In the genomic region with DNA sequence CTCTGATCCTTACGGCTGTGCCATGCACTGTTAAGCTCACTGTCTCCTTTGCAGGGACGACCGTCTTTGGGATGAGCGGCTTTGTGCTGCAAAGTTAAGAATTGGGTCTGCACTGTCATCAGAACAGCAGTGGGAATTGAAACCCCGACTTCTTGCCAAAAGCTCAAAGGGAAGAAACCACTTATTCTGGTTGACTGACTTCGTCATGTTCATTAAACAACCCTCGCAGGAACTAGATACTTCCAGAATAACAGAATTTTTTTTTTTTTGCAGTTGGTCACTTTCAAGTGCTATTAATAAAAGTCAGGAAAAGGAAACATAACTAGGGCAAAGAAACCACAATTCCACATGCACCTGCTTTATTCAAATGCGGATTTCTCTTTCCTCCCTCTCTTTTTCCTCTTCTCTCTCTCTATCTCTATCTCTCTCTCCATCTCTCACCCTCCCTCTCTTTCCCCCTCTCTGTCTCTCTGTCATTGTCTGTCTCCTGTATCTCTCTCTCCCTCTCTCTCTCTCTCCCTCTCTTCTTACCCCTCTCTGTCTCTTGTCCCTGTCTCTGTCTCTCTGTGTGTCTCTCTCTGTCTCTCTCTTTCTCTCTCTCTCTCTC, we compare ENCODE assay signal across 12 cellular contexts. TPM values are rescaled to one million over a fixed set of nuclear protein-coding genes. Genes with fewer than 3 reads are reported as not detected.
DNase-seq lines count a peak whose midpoint lies in the region; ATAC-seq and TF ChIP-seq lines count a peak whose summit lies in the region.
"Had no signal": no experiment of that assay in that cellular context is flagged by ENCODE, and none has a peak within 500 bp of the region (broad histone marks: within the 10 kb centered on the region; RNA-seq: fewer than 3 reads in every experiment).

No MANE protein-coding gene starts in this region.

- peaks cover 24% of the 10 kb centered on the region for H3K4me1 Mint-ChIP-seq in activated B cell treated with CpG ODN at 0.5 μM for 24 hours

- peak overlapping the region; percentile 42 for H3K4me3 Mint-ChIP-seq in activated B cell treated with CpG ODN at 0.5 μM for 24 hours
- H3K4me3 Mint-ChIP-seq: T-cell had no signal

- peak overlapping the region; percentile 18 for H3K27ac Mint-ChIP-seq in activated B cell treated with CpG ODN at 0.5 μM for 24 hours
- H3K27ac Mint-ChIP-seq: T-cell had no signal

- H3K27me3 Mint-ChIP-seq in activated B cell treated with CpG ODN at 0.5 μM for 24 hours = no peaks in the 10 kb centered on the region

- no peak for DNase-seq in activated B cell treated with CpG ODN at 0.5 μM for 24 hours
- no peak for DNase-seq in activated T-cell treated with anti-CD3 and anti-CD28 coated beads for 4 hours
- DNase-seq in GF-D8 (lab: John Stamatoyannopoulos, UW) = no peak
- DNase-seq in NCI-H2081 treated with DMSO at 0.1 percent for 48 hours (lab: John Stamatoyannopoulos, UW) = no peak
- no peak for DNase-seq in RKO (ENCODE audit: low spot score)
- DNase-seq: activated gamma-delta T cell treated with Interleukin-2 at 50 U/mL for 16 hours, T-cell had no signal

- TF ChIP-seq CTCF in activated B cell treated with CpG ODN at 0.5 μM for 24 hours (IDR thresholded peaks at IDR 0.05) = no peak

- CTCF ChIA-PET in activated B cell treated with CpG ODN at 0.5 μM for 24 hours (lab: Charles Lee) = no interaction called here

- no peaks in the 10 kb centered on the region for H3K9me3 Mint-ChIP-seq in activated B cell treated with CpG ODN at 0.5 μM for 24 hours
- H3K9me3 Mint-ChIP-seq: T-cell had no signal

- no peaks in the 10 kb centered on the region for H3K36me3 Mint-ChIP-seq in activated B cell treated with CpG ODN at 0.5 μM for 24 hours (ENCODE audit: low read depth)
- H3K36me3 Mint-ChIP-seq: T-cell had no signal

- POLR2A ChIA-PET in activated B cell treated with CpG ODN at 0.5 μM for 24 hours (lab: Charles Lee) = interaction anchor here (0.9 to 1.8 kb wide), 5 partner anchors 10 to 46 kb away, joined by 3 to 17 read pairs (median 4); a partner anchor contains a TSS

- peak; percentile 62 for ATAC-seq in GM18499 (IDR thresholded peaks at IDR 0.05; ENCODE audit: insufficient read depth, unreplicated experiment)
- peak; percentile 38 for ATAC-seq in GM19468 (IDR thresholded peaks at IDR 0.05; ENCODE audit: extremely low read depth, unreplicated experiment)
- peak; percentile 69 for ATAC-seq in HG03108 (IDR thresholded peaks at IDR 0.05; ENCODE audit: unreplicated experiment)
- ATAC-seq in activated B cell treated with CpG ODN at 0.5 μM for 24 hours (ENCODE audit: low read depth) = peak; percentile 80
- ATAC-seq: T-cell had no signal

- intact Hi-C loops in activated B cell treated with CpG ODN at 0.5 μM for 24 hours (cut with micrococcal nuclease) = loop anchor here (1.0 kb wide), 1 partner anchor 11 kb away; no protein-coding TSS in a partner anchor

RNA-seq across cellular contexts. Expression of a gene that starts 12.3 kb away (rescaled TPM):
- total RNA-seq in activated B cell treated with CpG ODN at 0.5 μM for 24 hours = not detected in 2 replicates
- total RNA-seq: endothelial cell of umbilical vein, M059J had no signal

RNA-seq across cellular contexts. Expression of a gene that starts 17.2 kb away (rescaled TPM):
- total RNA-seq in activated B cell treated with CpG ODN at 0.5 μM for 24 hours = 48.5 and 54.0 TPM in 2 replicates
